ENCODE assay signal across 31 cellular contexts in genomic region chr11:47912843-47913437, GRCh38.
DNase-seq lines count a peak whose midpoint lies in the region; ATAC-seq and TF ChIP-seq lines count a peak whose summit lies in the region.
"Had no signal": no experiment of that assay in that cellular context is flagged by ENCODE, and none has a peak within 500 bp of the region (broad histone marks: within the 10 kb centered on the region; RNA-seq: fewer than 3 reads in every experiment).

No MANE protein-coding gene starts in this region.

- TF ChIP-seq POLR2A in IMR-90 (IDR thresholded peaks at IDR 0.05; ENCODE audit: low read depth, low read length), result no peak

- no peak overlapping the region for H4K91ac ChIP-seq in IMR-90 (ENCODE audit: insufficient read depth, low read depth, low read length)

- 0 out of 3 replicates have a peak overlapping the region, but pooled peaks have one; percentile 77 for H2BK15ac ChIP-seq in IMR-90 (ENCODE audit: low read depth, low read length)

- ATAC-seq in IMR-90 (ENCODE audit: low read depth) (no peak), T-helper 17 cell (no peak), HG03108 (IDR thresholded peaks at IDR 0.05; ENCODE audit: unreplicated experiment) (no peak), GM21786 (IDR thresholded peaks at IDR 0.05; ENCODE audit: unreplicated experiment) (no peak), HG03469 (IDR thresholded peaks at IDR 0.05; ENCODE audit: unreplicated experiment) (no peak)
- ATAC-seq: activated CD8-positive, alpha-beta T cell treated with anti-CD3 and anti-CD28 coated beads, Interleukin-2, amount 10 ng/mL, durations not matched to agents 7 days and 5 days; activated T-helper 17 cell treated with anti-CD3 and anti-CD28 coated beads, Interleukin-2, amount 50 U/mL, for 72 hours; foreskin keratinocyte; right cardiac atrium had no signal

- no peaks in the 10 kb centered on the region for H3K79me1 ChIP-seq in IMR-90 (ENCODE audit: low read depth in 1 of 2, low read length in 2 of 2)

- H3K36me3 ChIP-seq in IMR-90 (ENCODE audit: control insufficient read depth, insufficient read depth, low read length), result no peaks in the 10 kb centered on the region
- H3K36me3 ChIP-seq: breast epithelium, left ventricle myocardium inferior, Peyer's patch, tibial artery had no signal

- H4K20me1 ChIP-seq in IMR-90 (ENCODE audit: insufficient read depth, low read length), result no peaks in the 10 kb centered on the region

- H3K9me1 ChIP-seq in IMR-90 (ENCODE audit: insufficient read depth, low read length), result peaks cover 2% of the 10 kb centered on the region; the same call in 1 of the 2 replicates

- H2BK5ac ChIP-seq in IMR-90 (ENCODE audit: low read depth, low read length, poor library complexity, severe bottlenecking), result no peak overlapping the region

- no peak for TF ChIP-seq RAD21 in IMR-90 (IDR thresholded peaks at IDR 0.05; ENCODE audit: low read length)

- in situ Hi-C loops in IMR-90 (cut with MboI; ENCODE audit: low sequenced_read_pairs), result no loop called here

- H3K27ac ChIP-seq in IMR-90 (ENCODE audit: insufficient read depth, low read length), result no peak overlapping the region
- H3K27ac ChIP-seq: breast epithelium, epithelial cell of prostate, foreskin keratinocyte, left ventricle myocardium inferior, Peyer's patch, tibial artery, VCaP had no signal

- H2AK5ac ChIP-seq in IMR-90 (ENCODE audit: low read depth, low read length), result 0 out of 2 replicates have a peak overlapping the region, but pooled peaks have one; percentile 35

- H3K4me3 ChIP-seq in IMR-90 (ENCODE audit: insufficient read depth, low read depth, low read length) (no peak overlapping the region), fibroblast of mammary gland (ENCODE audit: control insufficient read depth, low read depth, low read length) (no peak overlapping the region)
- H3K4me3 ChIP-seq: breast epithelium, left ventricle myocardium inferior, Peyer's patch, tibial artery had no signal

- H3K4me2 ChIP-seq in IMR-90 (ENCODE audit: low read depth, low read length), result no peak overlapping the region

- no peak overlapping the region for H3K56ac ChIP-seq in IMR-90 (ENCODE audit: extremely low read depth, insufficient read depth, low read length)

- H3K4me3 Mint-ChIP-seq in T-helper 17 cell, result no peak overlapping the region
- H3K4me3 Mint-ChIP-seq: activated CD8-positive, alpha-beta T cell treated with anti-CD3 and anti-CD28 coated beads, Interleukin-2, amount 10 ng/mL, durations not matched to agents 7 days and 5 days; activated T-helper 17 cell treated with anti-CD3 and anti-CD28 coated beads, Interleukin-2, amount 50 U/mL, for 72 hours; T-helper 2 cell treated with Interferon-gamma antibody and Interleukin-4, amounts not matched to agents 5 μg/mL and 100 μg/mL, for 36 hours had no signal

- BruUV-seq in IMR-90 (replicated peaks; lab: Mats Ljungman, UMichigan), result no TSS peak

- peak overlapping the region; percentile 9 for H3K27ac Mint-ChIP-seq in T-helper 17 cell
- H3K27ac Mint-ChIP-seq: activated CD8-positive, alpha-beta T cell treated with anti-CD3 and anti-CD28 coated beads, Interleukin-2, amount 10 ng/mL, durations not matched to agents 7 days and 5 days; activated T-helper 17 cell treated with anti-CD3 and anti-CD28 coated beads, Interleukin-2, amount 50 U/mL, for 72 hours; T-helper 2 cell treated with Interferon-gamma antibody and Interleukin-4, amounts not matched to agents 5 μg/mL and 100 μg/mL, for 36 hours had no signal

- no peak overlapping the region for H2AFZ ChIP-seq in IMR-90 (replicated peaks; ENCODE audit: low read length, poor library complexity)

- dilution Hi-C loops in IMR-90 (cut with HindIII; ENCODE audit: low sequenced_read_pairs, unreplicated experiment), result no loop called here

- no peak overlapping the region for H3K18ac ChIP-seq in IMR-90 (ENCODE audit: low read depth, low read length)

- no peaks in the 10 kb centered on the region for H3K27me3 ChIP-seq in IMR-90 (ENCODE audit: control insufficient read depth, insufficient read depth, low read length)
- H3K27me3 ChIP-seq: breast epithelium, foreskin keratinocyte, Peyer's patch, tibial artery had no signal

- H3K9ac ChIP-seq in IMR-90 (ENCODE audit: low read depth, low read length), result no peak overlapping the region

- intact Hi-C loops in IMR-90 (cut with micrococcal nuclease), result no loop called here

- CTCF ChIA-PET in IMR-90 (lab: Yijun Ruan, JAX), result no interaction called here

- no peak overlapping the region for H3K14ac ChIP-seq in IMR-90 (replicated peaks; ENCODE audit: low read depth, low read length)

- H4K8ac ChIP-seq in IMR-90 (ENCODE audit: low read depth in 2 of 2, low read length in 2 of 2), result no peak overlapping the region

- H3K9me3 ChIP-seq in IMR-90 (ENCODE audit: control insufficient read depth, insufficient read depth, low read length), result no peaks in the 10 kb centered on the region
- no peaks in the 10 kb centered on the region for H3K9me3 ChIP-seq in T-helper 17 cell (ENCODE audit: control insufficient read depth, low read length, poor library complexity, severe bottlenecking)
- H3K9me3 ChIP-seq: breast epithelium, left ventricle myocardium inferior, Peyer's patch, tibial artery had no signal

- H2BK20ac ChIP-seq in IMR-90 (ENCODE audit: low read depth, low read length), result no peak overlapping the region

- no peak overlapping the region for H4K5ac ChIP-seq in IMR-90 (ENCODE audit: low read depth, low read length)

- H3K4ac ChIP-seq in IMR-90 (ENCODE audit: low read depth, low read length), result peak overlapping the region; percentile 67; the same call in 1 of the 2 replicates

- no peaks in the 10 kb centered on the region for H3K36me3 Mint-ChIP-seq in T-helper 17 cell (ENCODE audit: low read depth)
- H3K36me3 Mint-ChIP-seq: CD8-positive, alpha-beta memory T cell had no signal

- no peak overlapping the region for H2BK120ac ChIP-seq in IMR-90 (ENCODE audit: low read depth, low read length)

- peaks cover 2% of the 10 kb centered on the region; the same call in 1 of the 2 replicates for H3K4me1 ChIP-seq in IMR-90 (ENCODE audit: control insufficient read depth, insufficient read depth, low read length)
- H3K4me1 ChIP-seq: breast epithelium had no signal

- no CpG with 5 or more reads among the region's 6 CpGs for WGBS in IMR-90 (ENCODE audit: extremely low coverage in 2 of 2, insufficient read length in 1 of 2), 2 experiments

- POLR2A ChIA-PET in IMR-90 (lab: Charles Lee; ENCODE audit: unreplicated experiment), result no interaction called here

- H3K27me3 Mint-ChIP-seq in T-helper 17 cell, result no peaks in the 10 kb centered on the region
- H3K27me3 Mint-ChIP-seq: activated T-helper 17 cell treated with anti-CD3 and anti-CD28 coated beads, Interleukin-2, amount 50 U/mL, for 72 hours; CD8-positive, alpha-beta memory T cell had no signal

- no peak for TF ChIP-seq CTCF in IMR-90 (conservative IDR thresholded peaks at IDR 0.05; ENCODE audit: low read depth, low read length)
- TF ChIP-seq CTCF in fibroblast of mammary gland (conservative IDR thresholded peaks at IDR 0.05; ENCODE audit: control insufficient read depth, insufficient read depth, low read depth, low read length), result no peak

- H2AK9ac ChIP-seq in IMR-90 (replicated peaks; ENCODE audit: low read depth, low read length, poor library complexity), result no peak overlapping the region

- H3K4me1 Mint-ChIP-seq in T-helper 17 cell, result peaks cover 22% of the 10 kb centered on the region

- no peak overlapping the region for H3K23ac ChIP-seq in IMR-90 (ENCODE audit: low read depth, low read length)

- DNase-seq in AG08395 (ENCODE audit: low spot score) (peak; percentile 21), IMR-90 (no peak), T-helper 17 cell (no peak), fibroblast of mammary gland (ENCODE audit: low read depth) (peak; percentile 39)
- no peak for DNase-seq in stimulated activated CD4-positive, alpha-beta T cell treated with anti-CD3 and anti-CD28 coated beads, Interleukin-4, amount 100 ng/mL, for 1 hour
- DNase-seq: activated CD4-positive, alpha-beta T cell treated with anti-CD3 and anti-CD28 coated beads for 4 hours; activated CD8-positive, alpha-beta T cell treated with anti-CD3 and anti-CD28 coated beads, Interleukin-2, amount 10 ng/mL, durations not matched to agents 7 days and 5 days; activated naive CD4-positive, alpha-beta T cell treated with anti-CD3 and anti-CD28 coated beads, Interleukin-2, amount 50 U/mL, for 16 hours; CD8-positive, alpha-beta memory T cell; DMS 273 treated with DMSO at 0.1 percent for 48 hours; EL; foreskin keratinocyte; head of caudate nucleus; Kasumi-1; left ventricle myocardium inferior; NCI-H1092; NCI-H2171 treated with DMSO at 0.1 percent for 48 hours; NCI-H510A treated with DMSO at 0.1 percent for 48 hours; Peyer's patch; right cardiac atrium; SHP77 treated with DMSO at 0.1 percent for 48 hours; stimulated activated CD4-positive, alpha-beta T cell treated with anti-CD3 and anti-CD28 coated beads, Interleukin-2, amount 100 ng/mL, for 48 hours; tibial artery had no signal

TF ChIP-seq in IMR-90, 13 proteins besides CTCF, POLR2A, EP300 and RAD21:
- TF ChIP-seq CEBPB (IDR thresholded peaks at IDR 0.05; ENCODE audit: low read depth, low read length) (peak; percentile 62), USF2 (IDR thresholded peaks at IDR 0.05; ENCODE audit: low read depth, low read length) (no peak), BHLHE40 (IDR thresholded peaks at IDR 0.05; ENCODE audit: low read depth, low read length) (no peak), RFX5 (IDR thresholded peaks at IDR 0.05; ENCODE audit: low read depth, low read length) (no peak)

Comparison
In these comparisons a context has a peak if more than half of its experiments do, and no peak if none do; other contexts are left out.
1. DNase-seq: peak in AG08395 (single experiment) and fibroblast of mammary gland (single experiment); none in IMR-90 (single experiment), T-helper 17 cell (0 of 3) and stimulated activated CD4-positive, alpha-beta T cell treated with anti-CD3 and anti-CD28 coated beads, Interleukin-4, amount 100 ng/mL, for 1 hour (single experiment).